Comparison of ENCODE assay signal across 1 cellular context in the genomic region with DNA sequence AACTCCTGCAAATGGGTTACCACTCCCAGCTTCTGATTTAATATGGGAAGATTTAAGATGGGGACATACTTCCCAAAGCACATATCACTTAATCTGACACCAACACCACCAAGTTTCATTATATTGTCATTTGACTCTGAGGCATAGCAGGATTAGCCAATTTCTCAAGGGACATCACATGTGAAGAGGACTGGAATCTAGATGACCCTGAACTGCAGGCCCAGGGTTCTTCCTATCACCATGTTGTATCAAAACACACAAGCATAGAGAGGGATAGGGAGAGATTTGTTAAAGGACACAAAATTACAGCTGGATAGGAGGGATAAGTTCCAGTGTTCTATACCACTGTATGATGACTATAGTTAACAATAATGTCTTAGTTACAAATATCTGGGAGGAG.
TF ChIP-seq lines count a peak whose summit lies in the region.

No MANE protein-coding gene starts in this region.

TF ChIP-seq in SK-N-SH treated with all-trans-retinoic acid at 6 μM for 48 hours, 23 proteins besides CTCF, POLR2A, EP300 and RAD21 (continued from another document):
- TF ChIP-seq, protein P1, sequence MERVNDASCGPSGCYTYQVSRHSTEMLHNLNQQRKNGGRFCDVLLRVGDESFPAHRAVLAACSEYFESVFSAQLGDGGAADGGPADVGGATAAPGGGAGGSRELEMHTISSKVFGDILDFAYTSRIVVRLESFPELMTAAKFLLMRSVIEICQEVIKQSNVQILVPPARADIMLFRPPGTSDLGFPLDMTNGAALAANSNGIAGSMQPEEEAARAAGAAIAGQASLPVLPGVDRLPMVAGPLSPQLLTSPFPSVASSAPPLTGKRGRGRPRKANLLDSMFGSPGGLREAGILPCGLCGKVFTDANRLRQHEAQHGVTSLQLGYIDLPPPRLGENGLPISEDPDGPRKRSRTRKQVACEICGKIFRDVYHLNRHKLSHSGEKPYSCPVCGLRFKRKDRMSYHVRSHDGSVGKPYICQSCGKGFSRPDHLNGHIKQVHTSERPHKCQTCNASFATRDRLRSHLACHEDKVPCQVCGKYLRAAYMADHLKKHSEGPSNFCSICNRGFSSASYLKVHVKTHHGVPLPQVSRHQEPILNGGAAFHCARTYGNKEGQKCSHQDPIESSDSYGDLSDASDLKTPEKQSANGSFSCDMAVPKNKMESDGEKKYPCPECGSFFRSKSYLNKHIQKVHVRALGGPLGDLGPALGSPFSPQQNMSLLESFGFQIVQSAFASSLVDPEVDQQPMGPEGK (CRISPR knock-in tag; IDR thresholded peaks at IDR 0.05; ENCODE audit: borderline replicate concordance): no peak
- TF ChIP-seq ISL1 (CRISPR knock-in tag; IDR thresholded peaks at IDR 0.05): no peak
- no peak for TF ChIP-seq OSR1 (CRISPR knock-in tag; IDR thresholded peaks at IDR 0.05)
- no peak for TF ChIP-seq ZNF8 (CRISPR knock-in tag; IDR thresholded peaks at IDR 0.05)
- TF ChIP-seq ZFP3 (CRISPR knock-in tag; IDR thresholded peaks at IDR 0.05): no peak
